Comparison of ENCODE assay signal across 9 cellular contexts in the genomic region with DNA sequence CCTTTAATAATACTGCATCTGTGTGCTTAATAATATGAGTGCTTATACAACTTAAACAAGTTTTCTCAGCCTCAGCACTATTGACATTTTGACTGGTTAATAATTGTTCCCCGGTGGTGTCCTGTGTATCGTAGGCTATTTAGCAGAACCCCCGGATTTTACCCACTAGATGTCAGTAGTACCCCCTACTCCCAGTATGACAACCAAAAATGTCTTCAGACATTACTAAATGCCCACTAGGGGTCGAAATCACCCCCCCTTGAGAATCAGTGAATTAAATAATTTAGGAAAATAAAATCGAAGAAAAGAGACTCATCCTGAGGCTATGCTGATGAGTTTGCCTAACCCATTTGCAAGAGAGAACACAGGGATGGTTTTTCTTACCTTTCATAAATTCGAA.
DNase-seq lines count a peak whose midpoint lies in the region; ATAC-seq and TF ChIP-seq lines count a peak whose summit lies in the region.
"Had no signal": no experiment of that assay in that cellular context is flagged by ENCODE, and none has a peak within 500 bp of the region (broad histone marks: within the 10 kb centered on the region; RNA-seq: fewer than 3 reads in every experiment).

No MANE protein-coding gene starts in this region.

- POLR2A ChIA-PET in Panc1 (lab: Charles Lee): no interaction called here
- POLR2A ChIA-PET in naive thymus-derived CD4-positive, alpha-beta T cell (lab: Charles Lee): no interaction called here

- H3K4me3 Mint-ChIP-seq in naive thymus-derived CD4-positive, alpha-beta T cell: no peak overlapping the region
- H3K4me3 Mint-ChIP-seq in activated naive CD8-positive, alpha-beta T cell treated with anti-CD3 and anti-CD28 coated beads for 36 hours: no peak overlapping the region

- H3K27ac Mint-ChIP-seq in naive thymus-derived CD4-positive, alpha-beta T cell: no peak overlapping the region
- H3K27ac Mint-ChIP-seq in activated naive CD8-positive, alpha-beta T cell treated with anti-CD3 and anti-CD28 coated beads for 36 hours: no peak overlapping the region

- no peak overlapping the region for H3K4me3 ChIP-seq in Panc1 (ENCODE audit: low read depth in 2 of 2, low read length in 2 of 2)
- H3K4me3 ChIP-seq in naive thymus-derived CD4-positive, alpha-beta T cell (ENCODE audit: low read length): no peak overlapping the region
- H3K4me3 ChIP-seq: SK-N-MC had no signal

- in situ Hi-C loops in Panc1 (cut with HindIII; ENCODE audit: low pct_unique_long_range_greater_than_20kb, low sequenced_read_pairs): no loop called here

- TF ChIP-seq CTCF in Panc1 (IDR thresholded peaks at IDR 0.05) (peak; percentile 36), omental fat pad (IDR thresholded peaks at IDR 0.05) (no peak)

- no peaks in the 10 kb centered on the region for H3K36me3 ChIP-seq in Panc1 (ENCODE audit: control insufficient read depth, insufficient read depth, low read length)
- H3K36me3 ChIP-seq in naive thymus-derived CD4-positive, alpha-beta T cell (ENCODE audit: control insufficient read depth in 2 of 3, insufficient read depth in 3 of 3, low read length in 3 of 3): no peaks in the 10 kb centered on the region

- no peaks in the 10 kb centered on the region for H3K27me3 ChIP-seq in Panc1 (ENCODE audit: control insufficient read depth, insufficient read depth, low read length)
- no peaks in the 10 kb centered on the region for H3K27me3 ChIP-seq in naive thymus-derived CD4-positive, alpha-beta T cell (ENCODE audit: control insufficient read depth in 2 of 2, insufficient read depth in 2 of 2, low read length in 2 of 2)

- H3K9me3 Mint-ChIP-seq in naive thymus-derived CD4-positive, alpha-beta T cell: peaks cover 0 to 1% (median 0%) of the 10 kb centered on the region in 11 donors
- H3K9me3 Mint-ChIP-seq in activated naive CD8-positive, alpha-beta T cell treated with anti-CD3 and anti-CD28 coated beads for 36 hours: no peaks in the 10 kb centered on the region

- no peak for DNase-seq in Panc1 (ENCODE audit: low read depth, low spot score)
- DNase-seq in naive thymus-derived CD4-positive, alpha-beta T cell: no peak
- no peak for DNase-seq in activated naive CD8-positive, alpha-beta T cell treated with anti-CD3 and anti-CD28 coated beads for 36 hours
- no peak for DNase-seq in stimulated activated CD4-positive, alpha-beta T cell treated with anti-CD3 and anti-CD28 coated beads, Interleukin-2, amount 100 ng/mL, for 24 hours
- DNase-seq in T-helper 9 cell: no peak
- DNase-seq in omental fat pad (ENCODE audit: low spot score): no peak

- ATAC-seq in GM19035 (IDR thresholded peaks at IDR 0.05; ENCODE audit: unreplicated experiment) (peak; percentile 74), HG02943 (IDR thresholded peaks at IDR 0.05; ENCODE audit: low read depth, unreplicated experiment) (peak; percentile 86), Panc1 (no peak), omental fat pad (ENCODE audit: low FRiP score) (no peak)
- ATAC-seq in naive thymus-derived CD4-positive, alpha-beta T cell: peak; percentile 50

- no peaks in the 10 kb centered on the region for H3K4me1 ChIP-seq in Panc1 (ENCODE audit: control insufficient read depth, insufficient read depth, low read length)
- no peaks in the 10 kb centered on the region for H3K4me1 ChIP-seq in naive thymus-derived CD4-positive, alpha-beta T cell (ENCODE audit: control insufficient read depth in 2 of 2, insufficient read depth in 2 of 2, low read length in 2 of 2)

- BruUV-seq in Panc1 (replicated peaks; lab: Mats Ljungman, UMichigan): no TSS peak

- no peaks in the 10 kb centered on the region for H3K36me3 Mint-ChIP-seq in naive thymus-derived CD4-positive, alpha-beta T cell
- no peaks in the 10 kb centered on the region for H3K36me3 Mint-ChIP-seq in activated naive CD8-positive, alpha-beta T cell treated with anti-CD3 and anti-CD28 coated beads for 36 hours

- intact Hi-C loops in Panc1 (cut with micrococcal nuclease; ENCODE audit: unreplicated experiment): no loop called here
- intact Hi-C loops in naive thymus-derived CD4-positive, alpha-beta T cell (cut with micrococcal nuclease): no loop called here

- peaks cover 3 to 7% (median 6%) of the 10 kb centered on the region in 5 donors for H3K27me3 Mint-ChIP-seq in naive thymus-derived CD4-positive, alpha-beta T cell
- no peaks in the 10 kb centered on the region for H3K27me3 Mint-ChIP-seq in activated naive CD8-positive, alpha-beta T cell treated with anti-CD3 and anti-CD28 coated beads for 36 hours

- CTCF ChIA-PET in Panc1 (lab: Charles Lee): no interaction called here
- CTCF ChIA-PET in naive thymus-derived CD4-positive, alpha-beta T cell (lab: Charles Lee): no interaction called here

- H3K27ac ChIP-seq in Panc1 (ENCODE audit: low read length): no peak overlapping the region
- no peak overlapping the region for H3K27ac ChIP-seq in naive thymus-derived CD4-positive, alpha-beta T cell (ENCODE audit: low read depth, low read length)
- H3K27ac ChIP-seq: SK-N-MC had no signal

- H3K4me1 Mint-ChIP-seq in naive thymus-derived CD4-positive, alpha-beta T cell: no peaks in the 10 kb centered on the region
- no peaks in the 10 kb centered on the region for H3K4me1 Mint-ChIP-seq in activated naive CD8-positive, alpha-beta T cell treated with anti-CD3 and anti-CD28 coated beads for 36 hours

- H3K9me3 ChIP-seq in Panc1 (ENCODE audit: control insufficient read depth, insufficient read depth, low read depth, low read length): no peaks in the 10 kb centered on the region
- H3K9me3 ChIP-seq in naive thymus-derived CD4-positive, alpha-beta T cell (ENCODE audit: control insufficient read depth in 2 of 3, low read length in 3 of 3): no peaks in the 10 kb centered on the region

Comparison
In these comparisons a context has a peak if more than half of its experiments do, and no peak if none do; other contexts are left out.
1. ATAC-seq: peak in GM19035 (single experiment), HG02943 (single experiment) and naive thymus-derived CD4-positive, alpha-beta T cell (single experiment); none in Panc1 (single experiment) and omental fat pad (single experiment).